20 cellular contexts compared by ENCODE assay signal in genomic region chr13:101085551-101085950, GRCh38.
DNase-seq lines count a peak whose midpoint lies in the region; ATAC-seq, FAIRE-seq and TF ChIP-seq lines count a peak whose summit lies in the region.
"Had no signal": no experiment of that assay in that cellular context is flagged by ENCODE, and none has a peak within 500 bp of the region (broad histone marks: within the 10 kb centered on the region; RNA-seq: fewer than 3 reads in every experiment).

No MANE protein-coding gene starts in this region.

- H3K4me2 ChIP-seq in A549: no peak overlapping the region
- H3K4me2 ChIP-seq in K562 (ENCODE audit: insufficient read depth, low read length): no peak overlapping the region
- H3K4me2 ChIP-seq: BLaER1 treated with 17β-estradiol and CSF1 and Interleukin-3, amounts not matched to agents 10 nM and 100 nM had no signal

- H3K4me1 ChIP-seq in A549 (no peaks in the 10 kb centered on the region), K562 (replicated peaks in 1 of 2; ENCODE audit: control insufficient read depth in 2 of 2, insufficient read depth in 2 of 2, low read length in 2 of 2) (no peaks in the 10 kb centered on the region), testis (no peaks in the 10 kb centered on the region)
- H3K4me1 ChIP-seq: BLaER1 treated with 17β-estradiol and CSF1 and Interleukin-3, amounts not matched to agents 10 nM and 100 nM; Caco-2 had no signal

- TF ChIP-seq EP300 in A549 (IDR thresholded peaks at IDR 0.05): no peak
- TF ChIP-seq EP300 in K562 (IDR thresholded peaks at IDR 0.05; ENCODE audit: low read length): no peak

- H3K79me2 ChIP-seq in K562 (ENCODE audit: control insufficient read depth, insufficient read depth, low read length): no peaks in the 10 kb centered on the region

- TF ChIP-seq RAD21 in A549 (conservative IDR thresholded peaks at IDR 0.05 in 1 of 2, IDR thresholded peaks at IDR 0.05 in 1 of 2) (no peak), K562 (CRISPR knock-in tag; conservative IDR thresholded peaks at IDR 0.05 in 1 of 2, IDR thresholded peaks at IDR 0.05 in 1 of 2) (no peak)

- FAIRE-seq in A204.1 (lab: Jason Lieb, UNC) (peak; percentile 11), A549 (lab: Jason Lieb, UNC) (no peak), K562 (lab: Jason Lieb, UNC) (no peak)
- FAIRE-seq: D721Med, GM12891, GM19239 had no signal

- TF ChIP-seq CTCF in A549 (IDR thresholded peaks at IDR 0.05) (no peak), K562 (IDR thresholded peaks at IDR 0.05 in 2 of 3, conservative IDR thresholded peaks at IDR 0.05 in 1 of 3; ENCODE audit: insufficient read depth in 2 of 3, low read depth in 1 of 3, low read length in 3 of 3) (no peak), testis (IDR thresholded peaks at IDR 0.05) (no peak)

- no peaks in the 10 kb centered on the region for H3K9me1 ChIP-seq in K562 (ENCODE audit: control insufficient read depth, insufficient read depth, low read length)

- in situ Hi-C loops in K562 (cut with MboI): no loop called here

- H3K36me3 ChIP-seq in K562 (ENCODE audit: control insufficient read depth, insufficient read depth, low read length): no peaks in the 10 kb centered on the region
- H3K36me3 ChIP-seq in testis (ENCODE audit: low read depth, missing control alignments): no peaks in the 10 kb centered on the region
- H3K36me3 ChIP-seq: BLaER1 treated with 17β-estradiol and CSF1 and Interleukin-3, amounts not matched to agents 10 nM and 100 nM had no signal

- H4K20me1 ChIP-seq in K562 (replicated peaks; ENCODE audit: control insufficient read depth, insufficient read depth, low read length): no peaks in the 10 kb centered on the region
- H4K20me1 ChIP-seq: BLaER1 treated with 17β-estradiol and CSF1 and Interleukin-3, amounts not matched to agents 10 nM and 100 nM had no signal

- no peak overlapping the region for H3K9ac ChIP-seq in K562 (ENCODE audit: insufficient read depth in 1 of 2, low read depth in 2 of 2, low read length in 2 of 2)
- H3K9ac ChIP-seq: BLaER1 treated with 17β-estradiol and CSF1 and Interleukin-3, amounts not matched to agents 10 nM and 100 nM had no signal

- no TSS peak for BruUV-seq in K562 (replicated peaks; lab: Mats Ljungman, UMichigan)

- intact Hi-C loops in K562 (cut with micrococcal nuclease): no loop called here
- intact Hi-C loops in testis (cut with DNase I; ENCODE audit: low total_unique reads): no loop called here

- CTCF ChIA-PET in A549 (lab: Yijun Ruan, JAX): no interaction called here
- CTCF ChIA-PET in K562 (lab: Yijun Ruan, JAX; ENCODE audit: low intra/inter-chr PET ratio): no interaction called here

- POLR2A ChIA-PET in A549 (lab: Yijun Ruan, JAX): no interaction called here
- POLR2A ChIA-PET in K562 (lab: Yijun Ruan, JAX): no interaction called here

- DNase-seq in A549 (ENCODE audit: low read depth in 1 of 2, low spot score in 1 of 2) (no peak), K562 (ENCODE audit: extremely low read depth in 1 of 4, low spot score in 3 of 4) (no peak), testis (no peak), AG08395 (ENCODE audit: low spot score) (no peak), NCI-H2171 treated with DMSO at 0.1 percent for 48 hours (lab: John Stamatoyannopoulos, UW) (no peak)
- DNase-seq: 8988T; ACHN; AML-193; Caco-2; Calu3; CD4-positive, alpha-beta T cell; CD8-positive, alpha-beta T cell; DMS79 treated with DMSO at 0.1 percent for 48 hours; GF-D8 had no signal

- 48% methylated on average over 2 of the region's 2 CpGs for WGBS in A549 (ENCODE audit: missing lambda C conversion rate)
- WGBS in K562 (ENCODE audit: insufficient coverage, low coverage, missing lambda C conversion rate): 0% methylated on average over 2 of the region's 2 CpGs
- WGBS in testis, 2 donors: 23% methylated on average over 2 of the region's 2 CpGs

- ATAC-seq in A549 (no peak), K562 (no peak)
- ATAC-seq: CD8-positive, alpha-beta T cell had no signal

- no peak for TF ChIP-seq POLR2A in A549 (IDR thresholded peaks at IDR 0.05; ENCODE audit: low read length)
- TF ChIP-seq POLR2A in K562 (conservative IDR thresholded peaks at IDR 0.05): no peak
- TF ChIP-seq POLR2A in testis (IDR thresholded peaks at IDR 0.05): no peak

- H3K27ac ChIP-seq in A549: no peak overlapping the region
- no peak overlapping the region for H3K27ac ChIP-seq in K562 (ENCODE audit: extremely low read depth, low read depth, low read length)
- no peak overlapping the region for H3K27ac ChIP-seq in testis
- H3K27ac ChIP-seq: BLaER1 treated with 17β-estradiol and CSF1 and Interleukin-3, amounts not matched to agents 10 nM and 100 nM; C4-2B had no signal

- no peak overlapping the region for H2AFZ ChIP-seq in K562 (ENCODE audit: low read depth, low read length)

- no peak overlapping the region for H3K4me3 ChIP-seq in A549
- H3K4me3 ChIP-seq in K562: no peak overlapping the region
- no peak overlapping the region for H3K4me3 ChIP-seq in testis
- H3K4me3 ChIP-seq: BLaER1 treated with 17β-estradiol and CSF1 and Interleukin-3, amounts not matched to agents 10 nM and 100 nM had no signal

- H3K27me3 ChIP-seq in K562 (ENCODE audit: control insufficient read depth in 2 of 2, insufficient read depth in 2 of 2, low read length in 2 of 2) (no peaks in the 10 kb centered on the region), testis (no peaks in the 10 kb centered on the region)
- H3K27me3 ChIP-seq: BLaER1 treated with 17β-estradiol and CSF1 and Interleukin-3, amounts not matched to agents 10 nM and 100 nM had no signal

- H3K9me3 ChIP-seq in A549: no peaks in the 10 kb centered on the region
- H3K9me3 ChIP-seq in K562 (replicated peaks; ENCODE audit: control insufficient read depth, insufficient read depth, low read depth, low read length): no peaks in the 10 kb centered on the region
- no peaks in the 10 kb centered on the region for H3K9me3 ChIP-seq in testis
- H3K9me3 ChIP-seq: BLaER1 treated with 17β-estradiol and CSF1 and Interleukin-3, amounts not matched to agents 10 nM and 100 nM; Caco-2 had no signal

TF ChIP-seq in A549, 52 proteins besides CTCF, POLR2A, EP300 and RAD21:
- TF ChIP-seq SMC3 (IDR thresholded peaks at IDR 0.05): no peak
- TF ChIP-seq MAFK (IDR thresholded peaks at IDR 0.05; ENCODE audit: partially characterized antibody): peak; percentile 42

TF ChIP-seq in K562, 482 proteins besides CTCF, POLR2A, EP300 and RAD21:
- TF ChIP-seq ZNF316 (IDR thresholded peaks at IDR 0.05) (peak; percentile 50; the same call in 1 of the 2 replicates), GABPA (tag; conservative IDR thresholded peaks at IDR 0.05; ENCODE audit: low read depth) (no peak), HDAC2 (IDR thresholded peaks at IDR 0.05) (no peak), GMEB1 (CRISPR knock-in tag; IDR thresholded peaks at IDR 0.05) (no peak)
